In the genomic region with DNA sequence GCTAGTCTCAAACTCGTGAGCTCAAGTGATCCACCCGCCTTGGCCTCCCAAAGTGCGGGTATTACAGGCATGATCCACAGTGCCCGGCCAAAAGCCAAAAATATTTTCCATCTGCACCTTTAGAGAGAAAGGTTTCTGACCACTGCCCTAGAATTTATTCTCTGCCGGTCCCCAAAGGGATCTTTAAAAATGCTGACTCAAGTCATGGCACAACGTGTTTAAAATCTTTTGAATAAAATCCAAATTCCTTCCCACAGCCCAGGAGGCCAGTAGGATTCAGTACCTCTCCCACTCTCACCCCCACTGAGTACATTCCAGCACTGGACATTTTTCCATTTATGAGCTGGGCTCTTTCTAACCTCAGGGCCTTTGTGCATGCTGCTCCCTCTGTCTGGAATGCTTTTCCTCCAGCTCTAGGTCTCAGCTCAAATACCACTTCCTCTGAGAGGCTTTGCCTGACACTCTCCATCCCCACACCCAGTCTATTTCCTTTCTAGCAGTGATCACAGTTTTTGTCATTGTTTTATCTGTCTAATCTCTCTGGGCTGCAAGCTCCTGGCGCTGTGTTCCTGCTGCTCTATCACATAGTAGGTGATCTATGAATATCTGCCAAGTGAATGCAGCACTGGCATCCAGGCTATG, we compare ENCODE assay signal across 11 cellular contexts.
DNase-seq lines count a peak whose midpoint lies in the region; ATAC-seq and TF ChIP-seq lines count a peak whose summit lies in the region.
"Had no signal": no experiment of that assay in that cellular context is flagged by ENCODE, and none has a peak within 500 bp of the region (broad histone marks: within the 10 kb centered on the region; RNA-seq: fewer than 3 reads in every experiment).

No MANE protein-coding gene starts in this region.

- H3K14ac ChIP-seq in trophoblast cell (ENCODE audit: low read length): no peak overlapping the region

- no peak overlapping the region for H3K4ac ChIP-seq in trophoblast cell (ENCODE audit: low read depth, low read length)

- no peak overlapping the region for H4K8ac ChIP-seq in trophoblast cell (ENCODE audit: low read depth, low read length)

- H3K9me3 Mint-ChIP-seq in activated T-cell treated with anti-CD3 and anti-CD28 coated beads, Interleukin-2, amount 50 U/mL, for 24 hours: no peaks in the 10 kb centered on the region
- H3K9me3 Mint-ChIP-seq in activated T-cell treated with anti-CD3 and anti-CD28 coated beads, Interleukin-2, amount 50 U/mL, for 72 hours: peaks cover 0 to 4% of the 10 kb centered on the region in 2 donors

- no CpG with 5 or more reads among the region's 7 CpGs for WGBS in trophoblast cell (ENCODE audit: extremely low coverage, insufficient coverage, insufficient read length)
- 86% methylated on average over 7 of the region's 7 CpGs for WGBS in SK-N-SH (ENCODE audit: low lambda C conversion rate)

- no peak overlapping the region for H3K4me2 ChIP-seq in trophoblast cell (ENCODE audit: low read length)
- H3K4me2 ChIP-seq in SK-N-SH: no peak overlapping the region

- CTCF ChIA-PET in SK-N-SH (lab: Yijun Ruan, JAX): no interaction called here

- no peaks in the 10 kb centered on the region for H3K36me3 Mint-ChIP-seq in activated T-cell treated with anti-CD3 and anti-CD28 coated beads, Interleukin-2, amount 50 U/mL, for 24 hours (ENCODE audit: low read depth)
- no peaks in the 10 kb centered on the region for H3K36me3 Mint-ChIP-seq in activated T-cell treated with anti-CD3 and anti-CD28 coated beads, Interleukin-2, amount 50 U/mL, for 72 hours (ENCODE audit: insufficient read depth in 2 of 2)

- H3K4me3 Mint-ChIP-seq in activated T-cell treated with anti-CD3 and anti-CD28 coated beads, Interleukin-2, amount 50 U/mL, for 24 hours: no peak overlapping the region
- peak overlapping the region in 1 of 2 donors; percentile 37 for H3K4me3 Mint-ChIP-seq in activated T-cell treated with anti-CD3 and anti-CD28 coated beads, Interleukin-2, amount 50 U/mL, for 72 hours

- H2BK12ac ChIP-seq in trophoblast cell (ENCODE audit: low read length): peak overlapping the region; percentile 19

- peaks cover 4% of the 10 kb centered on the region for H3K9me3 ChIP-seq in adipocyte (ENCODE audit: control insufficient read depth, low read length)
- H3K9me3 ChIP-seq in trophoblast cell (ENCODE audit: insufficient read depth, low read depth, low read length): no peaks in the 10 kb centered on the region
- no peaks in the 10 kb centered on the region for H3K9me3 ChIP-seq in SK-N-SH
- H3K9me3 ChIP-seq: uterus had no signal

- TF ChIP-seq EP300 in SK-N-SH (IDR thresholded peaks at IDR 0.05; ENCODE audit: borderline replicate concordance in 1 of 2, low read depth in 1 of 2, low read length in 1 of 2): no peak

- H3F3A ChIP-seq in SK-N-SH (replicated peaks; ENCODE audit: insufficient read depth): peaks cover 28% of the 10 kb centered on the region

- H3K23ac ChIP-seq in trophoblast cell (ENCODE audit: low read length): no peak overlapping the region

- peaks cover 77% of the 10 kb centered on the region for H3K4me1 Mint-ChIP-seq in activated T-cell treated with anti-CD3 and anti-CD28 coated beads, Interleukin-2, amount 50 U/mL, for 24 hours (ENCODE audit: low read depth)
- peaks cover 79% of the 10 kb centered on the region for H3K4me1 Mint-ChIP-seq in activated T-cell treated with anti-CD3 and anti-CD28 coated beads, Interleukin-2, amount 50 U/mL, for 72 hours (ENCODE audit: low read depth)

- no peak overlapping the region for H3K27ac Mint-ChIP-seq in activated T-cell treated with anti-CD3 and anti-CD28 coated beads, Interleukin-2, amount 50 U/mL, for 24 hours
- no peak overlapping the region for H3K27ac Mint-ChIP-seq in activated T-cell treated with anti-CD3 and anti-CD28 coated beads, Interleukin-2, amount 50 U/mL, for 72 hours

- peak overlapping the region; percentile 19 for H2BK120ac ChIP-seq in trophoblast cell (ENCODE audit: insufficient read depth, low read length, poor library complexity)

- no peak overlapping the region for H4K12ac ChIP-seq in trophoblast cell (ENCODE audit: low read depth, low read length)

- H3K79me2 ChIP-seq in trophoblast cell (ENCODE audit: control insufficient read depth, insufficient read depth, low read length, poor library complexity) (no peaks in the 10 kb centered on the region), SK-N-SH (ENCODE audit: insufficient read depth) (no peaks in the 10 kb centered on the region)

- H3K27ac ChIP-seq in trophoblast cell (ENCODE audit: low read depth, low read length) (no peak overlapping the region), SK-N-SH (ENCODE audit: low read depth in 2 of 2, low read length in 1 of 2) (no peak overlapping the region)

- H4K20me1 ChIP-seq in SK-N-SH (ENCODE audit: insufficient read depth): peaks cover 18% of the 10 kb centered on the region; the same call in 1 of the 2 replicates

- peak; percentile 28 for DNase-seq in activated T-cell treated with anti-CD3 and anti-CD28 coated beads, Interleukin-2, amount 50 U/mL, for 24 hours
- no peak for DNase-seq in activated T-cell treated with anti-CD3 and anti-CD28 coated beads, Interleukin-2, amount 50 U/mL, for 72 hours
- DNase-seq in MV-4-11 (lab: John Stamatoyannopoulos, UW) (peak; percentile 46), adipocyte (ENCODE audit: low read depth) (peak; percentile 35), trophoblast cell (peak; percentile 92 to 97), COLO668 (lab: John Stamatoyannopoulos, UW; ENCODE audit: unreplicated experiment) (no peak), SK-N-SH (no peak), GDM1 (lab: John Stamatoyannopoulos, UW) (no peak)
- DNase-seq: NCI-H526 treated with DMSO at 0.1 percent for 48 hours, SIG-M5, uterus had no signal

- H2AFZ ChIP-seq in trophoblast cell (ENCODE audit: insufficient read depth, low read length, poor library complexity) (no peak overlapping the region), SK-N-SH (ENCODE audit: low read depth) (no peak overlapping the region)

- H3K27me3 Mint-ChIP-seq in activated T-cell treated with anti-CD3 and anti-CD28 coated beads, Interleukin-2, amount 50 U/mL, for 24 hours: no peaks in the 10 kb centered on the region
- no peaks in the 10 kb centered on the region for H3K27me3 Mint-ChIP-seq in activated T-cell treated with anti-CD3 and anti-CD28 coated beads, Interleukin-2, amount 50 U/mL, for 72 hours (ENCODE audit: low read depth)

- no peak overlapping the region for H2BK5ac ChIP-seq in trophoblast cell (ENCODE audit: low read depth, low read length, poor library complexity)

- H3K36me3 ChIP-seq in adipocyte (ENCODE audit: control insufficient read depth, insufficient read depth, low read length, severe bottlenecking) (no peaks in the 10 kb centered on the region), trophoblast cell (ENCODE audit: control insufficient read depth in 1 of 2, insufficient read depth in 2 of 2, low read length in 2 of 2) (no peaks in the 10 kb centered on the region), SK-N-SH (replicated peaks in 1 of 2; ENCODE audit: control insufficient read depth in 1 of 2, insufficient read depth in 2 of 2, low read length in 1 of 2) (no peaks in the 10 kb centered on the region)
- H3K36me3 ChIP-seq: uterus had no signal

- H3K27me3 ChIP-seq in adipocyte (replicated peaks; ENCODE audit: control insufficient read depth, insufficient read depth, low read length) (no peaks in the 10 kb centered on the region), trophoblast cell (ENCODE audit: insufficient read depth, low read length) (no peaks in the 10 kb centered on the region), SK-N-SH (ENCODE audit: insufficient read depth) (no peaks in the 10 kb centered on the region; the same call in 1 of the 2 replicates)
- H3K27me3 ChIP-seq: uterus had no signal

- H3K4me3 ChIP-seq in adipocyte (ENCODE audit: low read length) (no peak overlapping the region), trophoblast cell (ENCODE audit: low read depth, low read length) (no peak overlapping the region), SK-N-SH (ENCODE audit: low read depth in 2 of 2, low read length in 1 of 2) (no peak overlapping the region)
- H3K4me3 ChIP-seq: uterus had no signal

- H3K9me2 ChIP-seq in SK-N-SH: no peaks in the 10 kb centered on the region

- H3K4me1 ChIP-seq in adipocyte (ENCODE audit: control insufficient read depth, insufficient read depth, low read length) (peaks cover 15% of the 10 kb centered on the region), trophoblast cell (ENCODE audit: control insufficient read depth in 1 of 2, insufficient read depth in 2 of 2, low read length in 2 of 2) (peaks cover 16 to 21% of the 10 kb centered on the region in 2 experiments), SK-N-SH (ENCODE audit: control insufficient read depth in 1 of 2, insufficient read depth in 2 of 2, low read depth in 1 of 2, low read length in 1 of 2) (peaks cover 2 to 17% of the 10 kb centered on the region in 2 experiments; a peak in 3 of 4 replicates)

- no peak for TF ChIP-seq RAD21 in SK-N-SH (IDR thresholded peaks at IDR 0.05; ENCODE audit: low read length)

- TF ChIP-seq CTCF in SK-N-SH (IDR thresholded peaks at IDR 0.05): no peak

- H3K18ac ChIP-seq in trophoblast cell (ENCODE audit: low read length): no peak overlapping the region

- POLR2A ChIA-PET in SK-N-SH (lab: Yijun Ruan, JAX): no interaction called here

- H4K91ac ChIP-seq in trophoblast cell (ENCODE audit: low read depth, low read length): no peak overlapping the region

- H2AK5ac ChIP-seq in trophoblast cell (ENCODE audit: low read length): peak overlapping the region; percentile 25

- H3K9ac ChIP-seq in adipocyte (ENCODE audit: low read length) (no peak overlapping the region), trophoblast cell (ENCODE audit: low read length) (no peak overlapping the region), SK-N-SH (no peak overlapping the region)

- no peak for ATAC-seq in activated T-cell treated with anti-CD3 and anti-CD28 coated beads, Interleukin-2, amount 50 U/mL, for 72 hours (replicated peaks in 1 of 2)

- H3K79me1 ChIP-seq in trophoblast cell (ENCODE audit: low read length): peaks cover 9% of the 10 kb centered on the region

TF ChIP-seq in SK-N-SH, 30 proteins besides CTCF, POLR2A, EP300 and RAD21 (continues in another document):
- TF ChIP-seq RCOR1 (IDR thresholded peaks at IDR 0.05; ENCODE audit: low read length) (no peak), TEAD4 (IDR thresholded peaks at IDR 0.05; ENCODE audit: borderline replicate concordance, insufficient read depth) (no peak), MXI1 (IDR thresholded peaks at IDR 0.05; ENCODE audit: low read depth, low read length) (no peak), FOSL2 (IDR thresholded peaks at IDR 0.05; ENCODE audit: borderline replicate concordance, low read depth) (no peak), POLR2AphosphoS5 (IDR thresholded peaks at IDR 0.05; ENCODE audit: low read depth, low read length) (no peak), ELF1 (IDR thresholded peaks at IDR 0.05) (no peak), CHD2 (IDR thresholded peaks at IDR 0.05; ENCODE audit: low read length, partially characterized antibody) (no peak), RXRA (IDR thresholded peaks at IDR 0.05; ENCODE audit: borderline replicate concordance, low read depth) (no peak), EZH2phosphoT487 (IDR thresholded peaks at IDR 0.05; ENCODE audit: borderline replicate concordance, low read depth) (no peak)

Comparison
In these comparisons a context has a peak if more than half of its experiments do, and no peak if none do; other contexts are left out.
1. DNase-seq: peak in activated T-cell treated with anti-CD3 and anti-CD28 coated beads, Interleukin-2, amount 50 U/mL, for 24 hours (single experiment), MV-4-11 (single experiment), adipocyte (single experiment) and trophoblast cell (2 of 2); none in activated T-cell treated with anti-CD3 and anti-CD28 coated beads, Interleukin-2, amount 50 U/mL, for 72 hours (0 of 2), COLO668 (single experiment), SK-N-SH (single experiment) and GDM1 (single experiment).